11 cellular contexts compared by ENCODE assay signal in genomic region chr7:152136623-152137022, GRCh38.
DNase-seq lines count a peak whose midpoint lies in the region; ATAC-seq and TF ChIP-seq lines count a peak whose summit lies in the region.
"Had no signal": no experiment of that assay in that cellular context is flagged by ENCODE, and none has a peak within 500 bp of the region (broad histone marks: within the 10 kb centered on the region; RNA-seq: fewer than 3 reads in every experiment).

No MANE protein-coding gene starts in this region.

- H3K4me1 Mint-ChIP-seq in Caco-2 (ENCODE audit: low read depth, unreplicated experiment), result no peaks in the 10 kb centered on the region
- H3K4me1 Mint-ChIP-seq in activated CD4-positive, alpha-beta memory T cell treated with anti-CD3 and anti-CD28 coated beads for 36 hours (ENCODE audit: low read depth), result peaks cover 2% of the 10 kb centered on the region

- peak overlapping the region; percentile 12 for H3K27ac Mint-ChIP-seq in Caco-2 (ENCODE audit: unreplicated experiment)
- no peak overlapping the region for H3K27ac Mint-ChIP-seq in activated CD4-positive, alpha-beta memory T cell treated with anti-CD3 and anti-CD28 coated beads for 36 hours

- H3K9me3 Mint-ChIP-seq in Caco-2 (ENCODE audit: unreplicated experiment), result no peaks in the 10 kb centered on the region
- no peaks in the 10 kb centered on the region for H3K9me3 Mint-ChIP-seq in activated CD4-positive, alpha-beta memory T cell treated with anti-CD3 and anti-CD28 coated beads for 36 hours

- no peaks in the 10 kb centered on the region for H3K27me3 Mint-ChIP-seq in Caco-2 (ENCODE audit: insufficient read depth, unreplicated experiment)
- no peaks in the 10 kb centered on the region for H3K27me3 Mint-ChIP-seq in activated CD4-positive, alpha-beta memory T cell treated with anti-CD3 and anti-CD28 coated beads for 36 hours

- H3K4me3 Mint-ChIP-seq in Caco-2 (ENCODE audit: unreplicated experiment), result no peak overlapping the region
- no peak overlapping the region for H3K4me3 Mint-ChIP-seq in activated CD4-positive, alpha-beta memory T cell treated with anti-CD3 and anti-CD28 coated beads for 36 hours

- H3K4me1 ChIP-seq in Caco-2 (no peaks in the 10 kb centered on the region), rectal smooth muscle tissue (ENCODE audit: control insufficient read depth, insufficient read depth, low read length) (peaks cover 8% of the 10 kb centered on the region)
- H3K4me1 ChIP-seq: SJCRH30 had no signal

- H3K9me3 ChIP-seq in Caco-2, result no peaks in the 10 kb centered on the region
- H3K9me3 ChIP-seq: SJCRH30 had no signal

- ATAC-seq in left cardiac atrium (peak; percentile 62 to 71), GM18520 (IDR thresholded peaks at IDR 0.05; ENCODE audit: unreplicated experiment) (no peak), HG03039 (IDR thresholded peaks at IDR 0.05; ENCODE audit: unreplicated experiment) (no peak)

- intact Hi-C loops in Caco-2 (cut with micrococcal nuclease; ENCODE audit: unreplicated experiment) (no loop called here), left cardiac atrium (cut with DNase I) (no loop called here)
- intact Hi-C loops in activated CD4-positive, alpha-beta memory T cell treated with anti-CD3 and anti-CD28 coated beads for 36 hours (cut with micrococcal nuclease), result no loop called here

- peaks cover 74% of the 10 kb centered on the region for H3K36me3 Mint-ChIP-seq in Caco-2 (ENCODE audit: insufficient read depth, unreplicated experiment)
- peaks cover 24% of the 10 kb centered on the region for H3K36me3 Mint-ChIP-seq in activated CD4-positive, alpha-beta memory T cell treated with anti-CD3 and anti-CD28 coated beads for 36 hours

- H3K4me3 ChIP-seq in Caco-2 (ENCODE audit: low read depth, low read length), result no peak overlapping the region
- no peak overlapping the region for H3K4me3 ChIP-seq in rectal smooth muscle tissue (ENCODE audit: low read length)
- H3K4me3 ChIP-seq: SJCRH30 had no signal

- H3K36me3 ChIP-seq in Caco-2 (ENCODE audit: control insufficient read depth, insufficient read depth, low read length) (peaks cover 1% of the 10 kb centered on the region), rectal smooth muscle tissue (ENCODE audit: control insufficient read depth, insufficient read depth, low read length) (peaks cover 32% of the 10 kb centered on the region)

- H3K27ac ChIP-seq in rectal smooth muscle tissue (ENCODE audit: low read depth, low read length), result peak overlapping the region; percentile 18
- H3K27ac ChIP-seq: KMS-11, SJCRH30 had no signal

- BruUV-seq in Caco-2 (replicated peaks; lab: Mats Ljungman, UMichigan), result no TSS peak

- no peak for DNase-seq in Caco-2
- peak; percentile 46 for DNase-seq in astrocyte of the hippocampus (ENCODE audit: low read depth, low spot score)
- DNase-seq in left cardiac atrium, result peak; percentile 23
- DNase-seq in putamen (ENCODE audit: low spot score), result no peak
- DNase-seq in activated CD4-positive, alpha-beta memory T cell treated with anti-CD3 and anti-CD28 coated beads for 36 hours, result no peak
- DNase-seq: NCI-H446, SJCRH30 had no signal

- POLR2A ChIA-PET in Caco-2 (lab: Charles Lee), result no interaction called here
- POLR2A ChIA-PET in activated CD4-positive, alpha-beta memory T cell treated with anti-CD3 and anti-CD28 coated beads for 36 hours (lab: Charles Lee), result no interaction called here

- CTCF ChIA-PET in Caco-2 (lab: Charles Lee), result interaction anchor here (1.2 kb wide), 1 partner anchor 570 kb away, joined by 3 read pairs; no protein-coding TSS in a partner anchor
- CTCF ChIA-PET in activated CD4-positive, alpha-beta memory T cell treated with anti-CD3 and anti-CD28 coated beads for 36 hours (lab: Charles Lee), result interaction anchor here (1.7 kb wide), 1 partner anchor 13 kb away, joined by 3 read pairs; no protein-coding TSS in a partner anchor

- no peak overlapping the region for H3K9ac ChIP-seq in rectal smooth muscle tissue (ENCODE audit: low read length)
- H3K9ac ChIP-seq: KMS-11 had no signal

- TF ChIP-seq CTCF in Caco-2 (IDR thresholded peaks at IDR 0.05; ENCODE audit: insufficient read depth in 1 of 2, low read depth in 1 of 2, low read length in 1 of 2, severe bottlenecking in 1 of 2, unreplicated experiment in 1 of 2), result no peak

- H3K27me3 ChIP-seq in Caco-2 (replicated peaks; ENCODE audit: control insufficient read depth, insufficient read depth, low read length) (no peaks in the 10 kb centered on the region), rectal smooth muscle tissue (ENCODE audit: control insufficient read depth, insufficient read depth, low read length) (no peaks in the 10 kb centered on the region)
- H3K27me3 ChIP-seq: SJCRH30 had no signal

Comparison
In these comparisons a context has a peak if more than half of its experiments do, and no peak if none do; other contexts are left out.
1. DNase-seq: peak in astrocyte of the hippocampus (single experiment) and left cardiac atrium (single experiment); none in Caco-2 (0 of 2), putamen (single experiment) and activated CD4-positive, alpha-beta memory T cell treated with anti-CD3 and anti-CD28 coated beads for 36 hours (single experiment).
2. ATAC-seq: peak in left cardiac atrium (2 of 2); none in GM18520 (single experiment) and HG03039 (single experiment).